ENCODE assay signal across 9 cellular contexts in the genomic region with DNA sequence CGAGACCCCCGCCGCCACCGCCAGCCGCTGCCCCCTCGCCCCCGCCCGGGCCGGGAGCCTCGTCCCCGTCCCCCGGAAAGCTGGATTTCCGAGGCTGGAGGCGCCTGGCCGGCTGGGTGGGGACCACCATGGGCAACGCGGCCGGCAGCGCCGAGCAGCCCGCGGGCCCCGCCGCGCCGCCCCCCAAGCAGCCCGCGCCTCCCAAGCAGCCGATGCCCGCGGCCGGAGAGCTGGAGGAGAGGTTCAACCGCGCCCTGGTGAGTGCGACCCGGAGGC. TPM values are rescaled to one million over a fixed set of nuclear protein-coding genes. Genes with fewer than 3 reads are reported as not detected.
A peak's percentile ranks its signal among the peaks of the same experiment; 100 is the strongest.
DNase-seq lines count a peak whose midpoint lies in the region; ATAC-seq, FAIRE-seq and TF ChIP-seq lines count a peak whose summit lies in the region.
"Had no signal": no experiment of that assay in that cellular context is flagged by ENCODE, and none has a peak within 500 bp of the region (broad histone marks: within the 10 kb centered on the region; RNA-seq: fewer than 3 reads in every experiment).

No MANE protein-coding gene starts in this region.

- H3K4me1 ChIP-seq in HepG2 (ENCODE audit: insufficient read depth, low read length) (peaks cover 26% of the 10 kb centered on the region), transverse colon (peaks cover 0 to 23% (median 9%) of the 10 kb centered on the region in 4 donors)

- TF ChIP-seq EP300 in HepG2 (IDR thresholded peaks at IDR 0.05; ENCODE audit: low read depth in 2 of 2, low read length in 2 of 2) (no peak), HepG2 (CRISPR knock-in tag; IDR thresholded peaks at IDR 0.05; ENCODE audit: borderline replicate concordance) (no peak), transverse colon (IDR thresholded peaks at IDR 0.05; ENCODE audit: low read depth) (no peak)

- WGBS in HepG2 (ENCODE audit: low lambda C conversion rate): 0% methylated on average over 1 of the region's 36 CpGs
- 0% methylated on average over 5 of the region's 36 CpGs; no CpG with 5 or more reads in 1 of the 2 donors for whole genome bisulfite sequencing in transverse colon (ENCODE audit: low coverage in 1 of 2), 2 donors

- no peak overlapping the region for H3K27ac ChIP-seq in brain microvascular endothelial cell
- no peak overlapping the region for H3K27ac ChIP-seq in HepG2 (ENCODE audit: extremely low read length, insufficient read depth, low read length)
- H3K27ac ChIP-seq in transverse colon: peak overlapping the region; percentile 76 to 84 (median 83)

- FAIRE-seq in HepG2 (lab: Jason Lieb, UNC): no peak

- no peaks in the 10 kb centered on the region for H3K79me2 ChIP-seq in HepG2 (ENCODE audit: insufficient read depth, low read length)

- no peak for ATAC-seq in HepG2

- no peaks in the 10 kb centered on the region for H4K20me1 ChIP-seq in HepG2 (ENCODE audit: insufficient read depth, low read length)

- intact Hi-C loops in HepG2 (cut with micrococcal nuclease; ENCODE audit: unreplicated experiment): no loop called here
- intact Hi-C loops in transverse colon (cut with DNase I; ENCODE audit: low total_unique reads): loop anchor here (2.0 kb wide), 2 partner anchors 27 to 163 kb away; no protein-coding TSS in a partner anchor

- TF ChIP-seq POLR2A in HepG2 (IDR thresholded peaks at IDR 0.05; ENCODE audit: insufficient read depth in 1 of 2, low read depth in 2 of 2, low read length in 2 of 2) (no peak), transverse colon (IDR thresholded peaks at IDR 0.05) (no peak)

- CTCF ChIA-PET in HepG2 (lab: Yijun Ruan, JAX; ENCODE audit: low intra/inter-chr PET ratio, low total read pairs): interaction anchor here (4.8 kb wide), 1 partner anchor 13 kb away, joined by 63 read pairs; no protein-coding TSS in a partner anchor
- CTCF ChIA-PET in GM10248 (lab: Yijun Ruan, JAX): interaction anchor here (2.4 to 10.2 kb wide), 2 partner anchors 12 to 164 kb away, joined by 8 to 309 read pairs; no protein-coding TSS in a partner anchor

- H3K9me3 ChIP-seq in HepG2 (ENCODE audit: low read length) (no peaks in the 10 kb centered on the region), transverse colon (no peaks in the 10 kb centered on the region)

- no peaks in the 10 kb centered on the region for H3K36me3 ChIP-seq in brain microvascular endothelial cell (replicated peaks)
- H3K36me3 ChIP-seq in HepG2 (replicated peaks in 1 of 2; ENCODE audit: control insufficient read depth in 1 of 2, insufficient read depth in 2 of 2, low read length in 2 of 2): no peaks in the 10 kb centered on the region
- H3K36me3 ChIP-seq in transverse colon: no peaks in the 10 kb centered on the region

- BruUV-seq in HepG2 (replicated peaks; lab: Mats Ljungman, UMichigan): no TSS peak

- no peak overlapping the region for H3K9ac ChIP-seq in HepG2 (ENCODE audit: insufficient read depth, low read depth, low read length)

- no peak overlapping the region for H2AFZ ChIP-seq in HepG2 (ENCODE audit: low read length)

- no peak for TF ChIP-seq CTCF in brain microvascular endothelial cell (IDR thresholded peaks at IDR 0.05; ENCODE audit: low read depth, low read length, missing control alignments)
- no peak for TF ChIP-seq CTCF in HepG2 (CRISPR knock-in tag; IDR thresholded peaks at IDR 0.05)
- TF ChIP-seq CTCF in transverse colon (IDR thresholded peaks at IDR 0.05): no peak
- no peak for TF ChIP-seq CTCF in GM10248 (IDR thresholded peaks at IDR 0.05; ENCODE audit: control extremely low read depth, extremely low read depth, low read depth, missing control alignments)

- H3K27me3 ChIP-seq in brain microvascular endothelial cell (replicated peaks) (peaks cover 15% of the 10 kb centered on the region), HepG2 (ENCODE audit: control insufficient read depth in 1 of 2, insufficient read depth in 2 of 2, low read length in 2 of 2) (peaks cover 23 to 65% of the 10 kb centered on the region in 2 experiments; a peak in 4 of 5 replicates), transverse colon (peaks cover 29% of the 10 kb centered on the region)

- POLR2A ChIA-PET in HepG2 (lab: Yijun Ruan, JAX): no interaction called here
- POLR2A ChIA-PET in GM10248 (lab: Yijun Ruan, JAX): interaction anchor here (1.9 kb wide), 1 partner anchor 72 kb away, joined by 5 read pairs; no protein-coding TSS in a partner anchor

- TF ChIP-seq RAD21 in HepG2 (CRISPR knock-in tag; IDR thresholded peaks at IDR 0.05): no peak

- H3K4me3 ChIP-seq in brain microvascular endothelial cell (ENCODE audit: low read depth, low read length): peak overlapping the region; percentile 44
- H3K4me3 ChIP-seq in HepG2 (replicated peaks in 1 of 3; ENCODE audit: insufficient read depth in 1 of 3, low read depth in 2 of 3, low read length in 3 of 3): peak overlapping the region in 1 of 3 experiments; percentile 60; a peak in 3 of 6 replicates
- peak overlapping the region; percentile 14 to 55 (median 45) for H3K4me3 ChIP-seq in transverse colon

- peak overlapping the region; percentile 67 for H3K4me2 ChIP-seq in HepG2 (ENCODE audit: low read depth, low read length)

- DNase-seq in activated gamma-delta T cell (lab: John Stamatoyannopoulos, UW) (peak; percentile 34), activated gamma-delta T cell treated with Interleukin-2 at 50 U/mL for 16 hours (no peak), brain microvascular endothelial cell (no peak), HepG2 (ENCODE audit: low spot score) (no peak), transverse colon (no peak), GM10248 (ENCODE audit: extremely low spot score) (no peak), hypothalamus (lab: John Stamatoyannopoulos, UW) (no peak), NCI-H1048 (lab: John Stamatoyannopoulos, UW) (no peak)
- DNase-seq: NCI-H1930 had no signal

- in situ Hi-C loops in brain microvascular endothelial cell (cut with HindIII; ENCODE audit: low pct_ligation_motif_present, low sequenced_read_pairs) (loop anchor here (25.0 kb wide), 1 partner anchor 165 kb away; no protein-coding TSS in a partner anchor), HepG2 (cut with HindIII; ENCODE audit: extremely low pct_ligation_motif_present, low pct_unique_long_range_greater_than_20kb) (no loop called here), transverse colon (cut with MboI; ENCODE audit: low pct_ligation_motif_present in 1 of 4, low pct_unique_long_range_greater_than_20kb in 1 of 4, low sequenced_read_pairs in 3 of 4) (no loop called here)

TF ChIP-seq in HepG2, 621 proteins besides CTCF, POLR2A, EP300 and RAD21 (continues in another document):
- no peak for TF ChIP-seq ONECUT2 (CRISPR knock-in tag; IDR thresholded peaks at IDR 0.05)
- no peak for TF ChIP-seq ZNF547 (CRISPR knock-in tag; IDR thresholded peaks at IDR 0.05)
- TF ChIP-seq ZNF329 (CRISPR knock-in tag; IDR thresholded peaks at IDR 0.05; ENCODE audit: low read depth): no peak

RNA-seq across cellular contexts. Expression of a gene that starts 0.2 kb away (rescaled TPM):
- 0.39 and 0.53 TPM in 2 replicates for total RNA-seq in HepG2 (2016; rRNA removed; fragmentation: Illumina TruSeq; extraction: Trizol)
- 0.61 TPM in 1 of 2 replicates, not detected in the other for total RNA-seq in HepG2 (2016; cell fraction: cytosol; rRNA removed; fragmentation: Illumina TruSeq; extraction: Trizol; ENCODE audit: low read depth)
- total RNA-seq in HepG2 (2016; cell fraction: insoluble cytoplasmic fraction; rRNA removed; fragmentation: Illumina TruSeq; extraction: Trizol): 0.12 and 0.41 TPM in 2 replicates
- total RNA-seq in HepG2 (2016; cell fraction: membrane; rRNA removed; fragmentation: Illumina TruSeq; extraction: Trizol): 0.48 and 0.74 TPM in 2 replicates
- total RNA-seq in HepG2 (2016; cell fraction: nucleus; rRNA removed; fragmentation: Illumina TruSeq; extraction: Trizol): 0.56 and 0.63 TPM in 2 replicates
- polyA plus RNA-seq in HepG2 (2011; rRNA removed): 0.70 and 1.1 TPM in 2 replicates
- polyA plus RNA-seq in HepG2 (2011; cell fraction: cytosol; rRNA removed): 0.38 and 0.48 TPM in 2 replicates
- polyA plus RNA-seq in HepG2 (2011; cell fraction: nucleus; rRNA removed): 4.9 and 6.1 TPM in 2 replicates
- polyA plus RNA-seq in HepG2 (2012): 0.78 and 1.2 TPM in 2 replicates
- 0.27 TPM in 1 of 2 replicates, not detected in the other for polyA plus RNA-seq in HepG2 (2016; cell fraction: cytosol; fragmentation: Illumina TruSeq; extraction: Trizol; ENCODE audit: low read depth)
- 0.37 and 0.69 TPM in 2 replicates for polyA plus RNA-seq in HepG2 (2016; cell fraction: insoluble cytoplasmic fraction; fragmentation: Illumina TruSeq; extraction: Trizol; ENCODE audit: low read depth)
- polyA plus RNA-seq in HepG2 (2016; cell fraction: membrane; fragmentation: Illumina TruSeq; extraction: Trizol; ENCODE audit: low read depth): 0.31 and 0.37 TPM in 2 replicates
- 1.9 and 2.6 TPM in 2 replicates for polyA plus RNA-seq in HepG2 (2016; cell fraction: nucleus; fragmentation: Illumina TruSeq; extraction: Trizol; ENCODE audit: insufficient read depth, low read depth)
- 0.68 and 17.4 TPM in 2 replicates for polyA minus RNA-seq in HepG2 (2011; rRNA and poly(A)+ RNA removed; ENCODE audit: low replicate concordance)
- 0.69 TPM in 1 of 2 replicates, not detected in the other for polyA minus RNA-seq in HepG2 (2011; cell fraction: cytosol; rRNA and poly(A)+ RNA removed)
- polyA minus RNA-seq in HepG2 (2011; cell fraction: nucleus; rRNA and poly(A)+ RNA removed): 0.77 and 1.4 TPM in 2 replicates
- total RNA-seq in transverse colon: 10 to 100 TPM in 2 of 4 donors, 1 to 10 TPM in 2; 1.2 to 17.5 (median 10.6) TPM

RNA-seq across cellular contexts. Expression of a gene that starts 40.0 kb away (rescaled TPM):
- total RNA-seq in HepG2 (2016; rRNA removed; fragmentation: Illumina TruSeq; extraction: Trizol) (not detected in 2 replicates), transverse colon (under 1 TPM in 1 of 4 donors, not detected in 3; 0.48 TPM)
- not detected in 2 replicates for total RNA-seq in HepG2 (2016; cell fraction: cytosol; rRNA removed; fragmentation: Illumina TruSeq; extraction: Trizol; ENCODE audit: low read depth)
- total RNA-seq in HepG2 (2016; cell fraction: insoluble cytoplasmic fraction; rRNA removed; fragmentation: Illumina TruSeq; extraction: Trizol): not detected in 2 replicates
- not detected in 2 replicates for total RNA-seq in HepG2 (2016; cell fraction: membrane; rRNA removed; fragmentation: Illumina TruSeq; extraction: Trizol)
- total RNA-seq in HepG2 (2016; cell fraction: nucleus; rRNA removed; fragmentation: Illumina TruSeq; extraction: Trizol): not detected in 2 replicates
- not detected in 2 replicates for polyA plus RNA-seq in HepG2 (2011; rRNA removed)
- not detected in 2 replicates for polyA plus RNA-seq in HepG2 (2011; cell fraction: cytosol; rRNA removed)
- not detected in 2 replicates for polyA plus RNA-seq in HepG2 (2011; cell fraction: nucleus; rRNA removed)
- not detected in 2 replicates for polyA plus RNA-seq in HepG2 (2012)
- polyA plus RNA-seq in HepG2 (2016; cell fraction: cytosol; fragmentation: Illumina TruSeq; extraction: Trizol; ENCODE audit: low read depth): not detected in 2 replicates
- not detected in 2 replicates for polyA plus RNA-seq in HepG2 (2016; cell fraction: insoluble cytoplasmic fraction; fragmentation: Illumina TruSeq; extraction: Trizol; ENCODE audit: low read depth)
- polyA plus RNA-seq in HepG2 (2016; cell fraction: membrane; fragmentation: Illumina TruSeq; extraction: Trizol; ENCODE audit: low read depth): not detected in 2 replicates
- polyA plus RNA-seq in HepG2 (2016; cell fraction: nucleus; fragmentation: Illumina TruSeq; extraction: Trizol; ENCODE audit: insufficient read depth, low read depth): not detected in 2 replicates
- not detected in 2 replicates for polyA minus RNA-seq in HepG2 (2011; rRNA and poly(A)+ RNA removed; ENCODE audit: low replicate concordance)
- not detected in 2 replicates for polyA minus RNA-seq in HepG2 (2011; cell fraction: cytosol; rRNA and poly(A)+ RNA removed)
- not detected in 2 replicates for polyA minus RNA-seq in HepG2 (2011; cell fraction: nucleus; rRNA and poly(A)+ RNA removed)

Comparison
In these comparisons a context has a peak if more than half of its experiments do, and no peak if none do; other contexts are left out.
1. H3K27ac ChIP-seq: peak in transverse colon (4 of 4); none in brain microvascular endothelial cell (single experiment) and HepG2 (single experiment).